In genomic region chr19:51727349-51727880, GRCh38 we compare ENCODE assay signal across 2 cellular contexts.
A peak's percentile ranks its signal among the peaks of the same experiment; 100 is the strongest.
TF ChIP-seq lines count a peak whose summit lies in the region.

No MANE protein-coding gene starts in this region.

TF ChIP-seq in A549, 52 proteins besides CTCF, POLR2A, EP300 and RAD21:
- TF ChIP-seq RARB (CRISPR knock-in tag; IDR thresholded peaks at IDR 0.05) (no peak), ZFP36 (IDR thresholded peaks at IDR 0.05; ENCODE audit: borderline replicate concordance, partially characterized antibody) (peak; percentile 75), RNF2 (IDR thresholded peaks at IDR 0.05; ENCODE audit: borderline replicate concordance, low read depth) (no peak), NR3C1 (IDR thresholded peaks at IDR 0.05) (no peak), NFE2L2 (conservative IDR thresholded peaks at IDR 0.05; ENCODE audit: low read length) (no peak), CBX8 (IDR thresholded peaks at IDR 0.05) (no peak), NPAS2 (CRISPR knock-in tag; IDR thresholded peaks at IDR 0.05; ENCODE audit: borderline replicate concordance) (no peak), BCL3 (IDR thresholded peaks at IDR 0.05) (no peak)

TF ChIP-seq in IMR-90, 13 proteins besides CTCF, POLR2A, EP300 and RAD21:
- TF ChIP-seq MAFK (IDR thresholded peaks at IDR 0.05; ENCODE audit: low read depth, low read length) (no peak), MAZ (IDR thresholded peaks at IDR 0.05; ENCODE audit: borderline replicate concordance, low read depth, low read length) (no peak), FOS (IDR thresholded peaks at IDR 0.05; ENCODE audit: low read depth, low read length) (no peak)
